14 cellular contexts compared by ENCODE assay signal in genomic region chr12:95088339-95088738, GRCh38. TPM values are rescaled to one million over a fixed set of nuclear protein-coding genes. Genes with fewer than 3 reads are reported as not detected.
DNase-seq lines count a peak whose midpoint lies in the region; ATAC-seq and TF ChIP-seq lines count a peak whose summit lies in the region.
"Had no signal": no experiment of that assay in that cellular context is flagged by ENCODE, and none has a peak within 500 bp of the region (broad histone marks: within the 10 kb centered on the region; RNA-seq: fewer than 3 reads in every experiment).

No MANE protein-coding gene starts in this region.

- ATAC-seq in GM19395 (IDR thresholded peaks at IDR 0.05; ENCODE audit: unreplicated experiment) (peak; percentile 69), HG02852 (IDR thresholded peaks at IDR 0.05; ENCODE audit: unreplicated experiment) (peak; percentile 77), left lobe of liver (no peak)
- ATAC-seq: heart left ventricle, psoas muscle had no signal

- H3K27ac Mint-ChIP-seq in activated T-helper 2 cell treated with anti-CD3 and anti-CD28 coated beads, Interferon-gamma antibody, Interleukin-2, Interleukin-4, amounts not matched to agents 10 μg/mL and 5 μg/mL and 100 μg/mL, durations not matched to agents 14 hours and 24 hours and 36 hours, result no peak overlapping the region
- H3K27ac Mint-ChIP-seq in nephron progenitor cell, result no peak overlapping the region

- H3K4me3 Mint-ChIP-seq in activated T-helper 2 cell treated with anti-CD3 and anti-CD28 coated beads, Interferon-gamma antibody, Interleukin-2, Interleukin-4, amounts not matched to agents 10 μg/mL and 5 μg/mL and 100 μg/mL, durations not matched to agents 14 hours and 24 hours and 36 hours (ENCODE audit: low read depth), result no peak overlapping the region
- H3K4me3 Mint-ChIP-seq in nephron progenitor cell, result no peak overlapping the region

- H3K4me1 Mint-ChIP-seq in activated T-helper 2 cell treated with anti-CD3 and anti-CD28 coated beads, Interferon-gamma antibody, Interleukin-2, Interleukin-4, amounts not matched to agents 10 μg/mL and 5 μg/mL and 100 μg/mL, durations not matched to agents 14 hours and 24 hours and 36 hours (ENCODE audit: low read depth), result no peaks in the 10 kb centered on the region
- peaks cover 21% of the 10 kb centered on the region for H3K4me1 Mint-ChIP-seq in nephron progenitor cell

- peak overlapping the region; percentile 24; the same call in 1 of the 2 replicates for H3K27ac ChIP-seq in Karpas-422 (ENCODE audit: low read length)
- H3K27ac ChIP-seq: heart left ventricle, psoas muscle had no signal

- H3K4me2 ChIP-seq in Karpas-422 (ENCODE audit: low read depth, low read length, poor library complexity, severe bottlenecking), result no peak overlapping the region

- no peaks in the 10 kb centered on the region for H3K9me2 ChIP-seq in Karpas-422 (replicated peaks; ENCODE audit: insufficient read depth, low read length)

- H3K27me3 Mint-ChIP-seq in activated T-helper 2 cell treated with anti-CD3 and anti-CD28 coated beads, Interferon-gamma antibody, Interleukin-2, Interleukin-4, amounts not matched to agents 10 μg/mL and 5 μg/mL and 100 μg/mL, durations not matched to agents 14 hours and 24 hours and 36 hours (ENCODE audit: low read depth), result peaks cover 26% of the 10 kb centered on the region
- peaks cover 7% of the 10 kb centered on the region for H3K27me3 Mint-ChIP-seq in nephron progenitor cell (ENCODE audit: low read depth, poor library complexity)

- TF ChIP-seq CTCF in GM06990 (IDR thresholded peaks at IDR 0.05; ENCODE audit: insufficient read depth, low read length, poor library complexity, severe bottlenecking), result no peak
- no peak for TF ChIP-seq CTCF in nephron progenitor cell (IDR thresholded peaks at IDR 0.05)

- DNase-seq in GM06990 (ENCODE audit: extremely low read depth, insufficient read length) (no peak), Karpas-422 (no peak), NCI-H1105 treated with DMSO at 0.1 percent for 48 hours (lab: John Stamatoyannopoulos, UW) (no peak), nephron progenitor cell (no peak), left lobe of liver (ENCODE audit: low spot score) (no peak)
- no peak for DNase-seq in activated T-helper 2 cell treated with anti-CD3 and anti-CD28 coated beads, Interferon-gamma antibody, Interleukin-2, Interleukin-4, amounts not matched to agents 10 μg/mL and 5 μg/mL and 100 μg/mL, durations not matched to agents 14 hours and 24 hours and 36 hours (ENCODE audit: low spot score)
- DNase-seq: cerebellar nuclear complex, COR-L47, GF-D8, HCEC 1CT, heart left ventricle, psoas muscle had no signal

- no peaks in the 10 kb centered on the region for H4K20me1 ChIP-seq in Karpas-422 (ENCODE audit: insufficient read depth, low read depth, low read length)

- no peaks in the 10 kb centered on the region for H3K36me3 Mint-ChIP-seq in activated T-helper 2 cell treated with anti-CD3 and anti-CD28 coated beads, Interferon-gamma antibody, Interleukin-2, Interleukin-4, amounts not matched to agents 10 μg/mL and 5 μg/mL and 100 μg/mL, durations not matched to agents 14 hours and 24 hours and 36 hours (ENCODE audit: low read depth)
- peaks cover 38% of the 10 kb centered on the region for H3K36me3 Mint-ChIP-seq in nephron progenitor cell (ENCODE audit: low read depth)

- no peaks in the 10 kb centered on the region for H3K27me3 ChIP-seq in GM06990 (replicated peaks; ENCODE audit: control insufficient read depth, insufficient read depth, low read length)
- H3K27me3 ChIP-seq in Karpas-422 (ENCODE audit: low read length), result no peaks in the 10 kb centered on the region
- H3K27me3 ChIP-seq: heart left ventricle had no signal

- H3K79me2 ChIP-seq in Karpas-422 (ENCODE audit: low read length), result peaks cover 11% of the 10 kb centered on the region

- H3K9ac ChIP-seq in Karpas-422 (ENCODE audit: low read length), result no peak overlapping the region

- H2AFZ ChIP-seq in Karpas-422 (ENCODE audit: low read length), result no peak overlapping the region

- H3K4me1 ChIP-seq in Karpas-422 (ENCODE audit: low read length), result peaks cover 6% of the 10 kb centered on the region

- H3K36me3 ChIP-seq in GM06990 (ENCODE audit: control insufficient read depth, insufficient read depth, low read length) (peaks cover 3% of the 10 kb centered on the region), Karpas-422 (ENCODE audit: insufficient read depth, low read length) (peaks cover 70% of the 10 kb centered on the region)

- no peaks in the 10 kb centered on the region for H3K9me3 ChIP-seq in Karpas-422 (ENCODE audit: low read length)
- H3K9me3 ChIP-seq: heart left ventricle, psoas muscle had no signal

- intact Hi-C loops in activated T-helper 2 cell treated with anti-CD3 and anti-CD28 coated beads, Interferon-gamma antibody, Interleukin-2, Interleukin-4, amounts not matched to agents 10 μg/mL and 5 μg/mL and 100 μg/mL, durations not matched to agents 14 hours and 24 hours and 36 hours (cut with micrococcal nuclease), result no loop called here

- H3K4me3 ChIP-seq in GM06990 (replicated peaks; ENCODE audit: low read depth, low read length) (peak overlapping the region; percentile 14; the same call in 1 of the 2 replicates), Karpas-422 (ENCODE audit: low read length) (no peak overlapping the region)
- H3K4me3 ChIP-seq: heart left ventricle, psoas muscle had no signal

- no peaks in the 10 kb centered on the region for H3K9me3 Mint-ChIP-seq in activated T-helper 2 cell treated with anti-CD3 and anti-CD28 coated beads, Interferon-gamma antibody, Interleukin-2, Interleukin-4, amounts not matched to agents 10 μg/mL and 5 μg/mL and 100 μg/mL, durations not matched to agents 14 hours and 24 hours and 36 hours
- H3K9me3 Mint-ChIP-seq in nephron progenitor cell, result no peaks in the 10 kb centered on the region

RNA-seq across cellular contexts. Expression of gene NR2C1, which starts 14.9 kb away (rescaled TPM):
- 45.2 and 49.5 TPM in 2 replicates for total RNA-seq in Karpas-422 (2014; rRNA removed; shearing (Covaris generic); ENCODE audit: low replicate concordance)
- total RNA-seq in activated T-helper 2 cell treated with anti-CD3 and anti-CD28 coated beads, Interferon-gamma antibody, Interleukin-2, Interleukin-4, amounts not matched to agents 10 μg/mL and 5 μg/mL and 100 μg/mL, durations not matched to agents 14 hours and 24 hours and 36 hours, result 28.5 and 30.0 TPM in 2 replicates
- 21.5 TPM for total RNA-seq in left lobe of liver
